Comparison of ENCODE assay signal across 11 cellular contexts in genomic region chr14:75372260-75372659, GRCh38. TPM values are rescaled to one million over a fixed set of nuclear protein-coding genes. Genes with fewer than 3 reads are reported as not detected.
DNase-seq lines count a peak whose midpoint lies in the region; ATAC-seq and TF ChIP-seq lines count a peak whose summit lies in the region.
"Had no signal": no experiment of that assay in that cellular context is flagged by ENCODE, and none has a peak within 500 bp of the region (broad histone marks: within the 10 kb centered on the region; RNA-seq: fewer than 3 reads in every experiment).

No MANE protein-coding gene starts in this region.

- no peak overlapping the region for H3K4me3 ChIP-seq in GM23338
- no peak overlapping the region for H3K4me3 ChIP-seq in right cardiac atrium (ENCODE audit: low read length)

- intact Hi-C loops in right cardiac atrium (cut with DNase I): no loop called here
- intact Hi-C loops in sciatic nerve (cut with DNase I): no loop called here

- 0 out of 2 replicates have a peak overlapping the region, but pooled peaks have one; percentile 72 for H2AFZ ChIP-seq in GM23338

- H3K4me1 ChIP-seq in GM23338 (ENCODE audit: insufficient read depth): no peaks in the 10 kb centered on the region
- H3K4me1 ChIP-seq in right cardiac atrium (ENCODE audit: control insufficient read depth, insufficient read depth, low read length): peaks cover 4% of the 10 kb centered on the region

- TF ChIP-seq CTCF in GM23338 (conservative IDR thresholded peaks at IDR 0.05; ENCODE audit: low read depth in 2 of 2): no peak

- WGBS in right cardiac atrium: 28% methylated on average over 5 of the region's 5 CpGs

- ATAC-seq in GM23338 (no peak), right cardiac atrium (no peak), sciatic nerve (peak; percentile 78), HG03045 (IDR thresholded peaks at IDR 0.05; ENCODE audit: unreplicated experiment) (no peak)

- H3K4me1 Mint-ChIP-seq in GM23338: no peaks in the 10 kb centered on the region

- no peak overlapping the region for H3K27ac Mint-ChIP-seq in GM23338

- H3K27ac ChIP-seq in GM23338 (ENCODE audit: low read depth): no peak overlapping the region
- H3K27ac ChIP-seq in right cardiac atrium (ENCODE audit: low read length): no peak overlapping the region

- no peaks in the 10 kb centered on the region for H3K9me3 ChIP-seq in right cardiac atrium (ENCODE audit: control insufficient read depth, low read length)
- H3K9me3 ChIP-seq: Caco-2 had no signal

- H3K27me3 Mint-ChIP-seq in GM23338 (ENCODE audit: insufficient read depth, low read depth, poor library complexity): no peaks in the 10 kb centered on the region

- no peaks in the 10 kb centered on the region for H3F3A ChIP-seq in GM23338 (replicated peaks; ENCODE audit: low read depth)

- H3K79me2 ChIP-seq in GM23338 (replicated peaks; ENCODE audit: insufficient read depth): no peaks in the 10 kb centered on the region

- H3K9me3 Mint-ChIP-seq in GM23338: no peaks in the 10 kb centered on the region

- H3K4me3 Mint-ChIP-seq in GM23338: no peak overlapping the region

- H4K20me1 ChIP-seq in GM23338 (replicated peaks; ENCODE audit: insufficient read depth): no peaks in the 10 kb centered on the region

- H3K36me3 Mint-ChIP-seq in GM23338 (ENCODE audit: low read depth): no peaks in the 10 kb centered on the region

- H3K4me2 ChIP-seq in GM23338: no peak overlapping the region

- H3K27me3 ChIP-seq in GM23338 (ENCODE audit: insufficient read depth): no peaks in the 10 kb centered on the region
- no peaks in the 10 kb centered on the region for H3K27me3 ChIP-seq in right cardiac atrium (ENCODE audit: control insufficient read depth, insufficient read depth)

- no peaks in the 10 kb centered on the region for H3K36me3 ChIP-seq in GM23338 (ENCODE audit: insufficient read depth)

- H3K9me2 ChIP-seq in GM23338 (ENCODE audit: insufficient read depth): no peaks in the 10 kb centered on the region; the same call in 1 of the 2 replicates

- DNase-seq in GM23338 (ENCODE audit: low spot score) (no peak), amygdala (lab: John Stamatoyannopoulos, UW) (peak in 51 of 56 donors; percentile 3 to 85 (median 49)), right cardiac atrium (peak in 2 of 3 donors; percentile 59 to 60), sciatic nerve (ENCODE audit: low spot score) (peak; percentile 64), retina (no peak), NCI-H1417 (lab: John Stamatoyannopoulos, UW) (no peak)
- DNase-seq: activated CD4-positive, alpha-beta T cell treated with anti-CD3 and anti-CD28 coated beads, Interleukin-2, amount 50 U/mL, for 4 hours; Caco-2; kidney glomerular epithelial cell; NCI-H524 had no signal

TF ChIP-seq in GM23338, 12 proteins besides CTCF, POLR2A, EP300 and RAD21:
- TF ChIP-seq REST (IDR thresholded peaks at IDR 0.05; ENCODE audit: unreplicated experiment) (no peak), CREB1 (CRISPR knock-in tag; IDR thresholded peaks at IDR 0.05; ENCODE audit: low read depth) (no peak), EZH2 (IDR thresholded peaks at IDR 0.05; ENCODE audit: low read depth, unreplicated experiment) (no peak), POLR2AphosphoS5 (IDR thresholded peaks at IDR 0.05; ENCODE audit: low read depth) (no peak), ZNF331 (CRISPR knock-in tag; IDR thresholded peaks at IDR 0.05; ENCODE audit: low read depth) (no peak)
TF ChIP-seq in GM23338: peak in this region for 0.

RNA-seq across cellular contexts. Expression of gene JDP2, which starts 55.6 kb away (rescaled TPM):
- 38.9 and 46.4 TPM in 2 replicates for total RNA-seq in GM23338 (2014; rRNA removed; shearing (Covaris generic))
- polyA plus RNA-seq in GM23338 (2016; fragmentation: Nextera tagmentation; extraction: Ambion mirVana): 12.5 and 13.3 TPM in 2 replicates
- total RNA-seq in right cardiac atrium: 10 to 100 TPM; 28.3 to 42.2 (median 39.4) TPM
- 39.2 TPM for polyA plus RNA-seq in right cardiac atrium
- total RNA-seq in sciatic nerve: 59.7 TPM

Comparison
In these comparisons a context has a peak if more than half of its experiments do, and no peak if none do; other contexts are left out.
1. DNase-seq: peak in amygdala (51 of 56), right cardiac atrium (2 of 3) and sciatic nerve (single experiment); none in GM23338 (single experiment), retina (single experiment) and NCI-H1417 (0 of 3).